1 cellular context compared by ENCODE assay signal in genomic region chr18:69895081-69896047, GRCh38.
TF ChIP-seq lines count a peak whose summit lies in the region.

No MANE protein-coding gene starts in this region.

TF ChIP-seq in SK-N-SH, 30 proteins besides CTCF, POLR2A, EP300 and RAD21 (continued from another document):
- TF ChIP-seq ZBTB33 (IDR thresholded peaks at IDR 0.05; ENCODE audit: borderline replicate concordance, low read depth) = no peak
